13 cellular contexts compared by ENCODE assay signal in the genomic region with DNA sequence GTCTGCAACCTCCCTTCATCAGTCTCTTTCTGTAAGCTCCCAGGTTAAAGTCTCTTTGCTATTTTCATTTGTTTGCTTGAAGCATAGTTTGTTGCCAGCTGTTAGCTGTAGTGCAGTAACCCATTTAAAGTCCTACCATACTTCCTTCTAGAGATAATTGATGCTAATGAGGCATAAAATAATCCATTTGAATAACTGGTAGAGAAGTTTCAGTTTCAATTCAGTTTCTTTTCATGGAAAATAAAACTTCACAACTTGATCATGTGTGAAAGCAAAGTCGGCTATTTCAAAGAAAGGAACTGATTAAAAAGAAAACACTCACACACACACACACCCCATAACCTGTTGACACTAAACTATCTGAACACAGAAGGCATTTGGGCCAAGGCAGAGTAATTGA.
A peak's percentile ranks its signal among the peaks of the same experiment; 100 is the strongest.
DNase-seq lines count a peak whose midpoint lies in the region; ATAC-seq, FAIRE-seq and TF ChIP-seq lines count a peak whose summit lies in the region.
"Had no signal": no experiment of that assay in that cellular context is flagged by ENCODE, and none has a peak within 500 bp of the region (broad histone marks: within the 10 kb centered on the region; RNA-seq: fewer than 3 reads in every experiment).

No MANE protein-coding gene starts in this region.

- intact Hi-C loops in A673 (cut with micrococcal nuclease; ENCODE audit: unreplicated experiment): no loop called here

- H3K36me3 ChIP-seq in A673 (ENCODE audit: insufficient read depth, low read length, poor library complexity, severe bottlenecking) (no peaks in the 10 kb centered on the region), MM.1S (replicated peaks; ENCODE audit: insufficient read depth, low read length) (no peaks in the 10 kb centered on the region)
- H3K36me3 ChIP-seq: WERI-Rb-1 had no signal

- peak; percentile 39 for ATAC-seq in GM18909 (IDR thresholded peaks at IDR 0.05; ENCODE audit: poor library complexity, unreplicated experiment)

- TF ChIP-seq CTCF in A673 (conservative IDR thresholded peaks at IDR 0.05; ENCODE audit: low read depth, low read length): no peak
- TF ChIP-seq CTCF in MM.1S (IDR thresholded peaks at IDR 0.05; ENCODE audit: low read length): no peak

- H3K9me2 ChIP-seq in MM.1S (replicated peaks; ENCODE audit: insufficient read depth, low read length): no peaks in the 10 kb centered on the region

- H3F3A ChIP-seq in MM.1S (ENCODE audit: insufficient read depth, low read length): no peaks in the 10 kb centered on the region

- H3K9me3 ChIP-seq in A673 (ENCODE audit: low read depth, low read length, poor library complexity, severe bottlenecking): no peaks in the 10 kb centered on the region
- no peaks in the 10 kb centered on the region for H3K9me3 ChIP-seq in MM.1S (replicated peaks; ENCODE audit: insufficient read depth, low read length)

- H3K27me3 ChIP-seq in A673 (replicated peaks; ENCODE audit: insufficient read depth, low read depth, low read length, poor library complexity) (no peaks in the 10 kb centered on the region), MM.1S (replicated peaks; ENCODE audit: insufficient read depth, low read length) (no peaks in the 10 kb centered on the region)

- CTCF ChIA-PET in A673 (lab: Charles Lee): no interaction called here

- peak; percentile 100 for FAIRE-seq in islet of Langerhans (lab: Jason Lieb, UNC)

- POLR2A ChIA-PET in A673 (lab: Charles Lee; ENCODE audit: low non-redundant PET): interaction anchor here (0.6 kb wide), 2 partner anchors 91 to 183 kb away, joined by 3 to 4 read pairs; no protein-coding TSS in a partner anchor

- H3K9ac ChIP-seq in MM.1S (ENCODE audit: low read length): no peak overlapping the region
- H3K9ac ChIP-seq: SK-N-SH had no signal

- no peak overlapping the region for H2AFZ ChIP-seq in MM.1S (ENCODE audit: low read length)

- no peak overlapping the region for H3K4me2 ChIP-seq in MM.1S (ENCODE audit: low read depth, low read length)
- H3K4me2 ChIP-seq: SK-N-SH had no signal

- H3K27ac ChIP-seq in A673 (ENCODE audit: low read depth, low read length, poor library complexity, severe bottlenecking) (no peak overlapping the region), MM.1S (ENCODE audit: low read length) (no peak overlapping the region)
- H3K27ac ChIP-seq: WERI-Rb-1 had no signal

- H3K4me3 ChIP-seq in A673 (ENCODE audit: low read depth, low read length, poor library complexity, severe bottlenecking): no peak overlapping the region
- H3K4me3 ChIP-seq in MM.1S (ENCODE audit: low read length): no peak overlapping the region

- BruUV-seq in A673 (replicated peaks; lab: Mats Ljungman, UMichigan): no TSS peak

- H3K4me1 ChIP-seq in A673 (ENCODE audit: insufficient read depth, low read length, poor library complexity, severe bottlenecking): peaks cover 14% of the 10 kb centered on the region
- H3K4me1 ChIP-seq in MM.1S (ENCODE audit: low read length): 0 out of 2 replicates have a peak, but pooled peaks cover 3% of the 10 kb centered on the region

- DNase-seq in A673 (ENCODE audit: low spot score) (peak; percentile 53), MM.1S (peak; percentile 12), cerebellar nuclear complex (lab: John Stamatoyannopoulos, UW) (no peak), anterior cingulate cortex (lab: John Stamatoyannopoulos, UW) (no peak), activated T-cell treated with anti-CD3 and anti-CD28 coated beads for 4 hours (no peak)
- no peak for DNase-seq in activated T-cell treated with anti-CD3 and anti-CD28 coated beads, Interleukin-2, amount 50 U/mL, for 1 hour
- DNase-seq: midbrain, NCI-H1048, NCI-H82, SK-N-SH, WERI-Rb-1 had no signal

- no peaks in the 10 kb centered on the region for H3K79me2 ChIP-seq in MM.1S (ENCODE audit: low read length)

- H4K20me1 ChIP-seq in MM.1S (ENCODE audit: insufficient read depth, low read length): no peaks in the 10 kb centered on the region

Comparison
In these comparisons a context has a peak if more than half of its experiments do, and no peak if none do; other contexts are left out.
1. DNase-seq: peak in A673 (single experiment) and MM.1S (single experiment); none in cerebellar nuclear complex (0 of 2), activated T-cell treated with anti-CD3 and anti-CD28 coated beads, Interleukin-2, amount 50 U/mL, for 1 hour (single experiment), anterior cingulate cortex (0 of 58) and activated T-cell treated with anti-CD3 and anti-CD28 coated beads for 4 hours (single experiment).